16 cellular contexts compared by ENCODE assay signal in genomic region chr2:18741888-18742287, GRCh38.
DNase-seq lines count a peak whose midpoint lies in the region; ATAC-seq and TF ChIP-seq lines count a peak whose summit lies in the region.
"Had no signal": no experiment of that assay in that cellular context is flagged by ENCODE, and none has a peak within 500 bp of the region (broad histone marks: within the 10 kb centered on the region; RNA-seq: fewer than 3 reads in every experiment).

No MANE protein-coding gene starts in this region.

- ATAC-seq in heart left ventricle = peak; percentile 26 to 65 (median 58)
- ATAC-seq in lower lobe of right lung = peak; percentile 62 to 72
- no peak for ATAC-seq in thoracic aorta (ENCODE audit: insufficient number of reproducible peaks, low FRiP score, low read depth)
- ATAC-seq in right lobe of liver = no peak
- ATAC-seq in GM18909 (IDR thresholded peaks at IDR 0.05; ENCODE audit: poor library complexity, unreplicated experiment) = no peak
- ATAC-seq: GM12878 had no signal

- in situ Hi-C loops in G401 (cut with HindIII; ENCODE audit: low sequenced_read_pairs) = no loop called here

- DNase-seq in esophagus muscularis mucosa (ENCODE audit: extremely low spot score) (peak; percentile 94), heart left ventricle (peak in 4 of 5 donors; percentile 20 to 60 (median 40)), lower lobe of right lung (peak; percentile 44), thoracic aorta (ENCODE audit: low spot score) (no peak), G401 (ENCODE audit: low spot score) (no peak), erythroblast (lab: John Stamatoyannopoulos, UW) (no peak), right lobe of liver (no peak)
- DNase-seq: CD4-positive, alpha-beta memory T cell; DMS79; NCI-H1048; NCI-H146; NCI-H2081 treated with DMSO at 0.1 percent for 48 hours; NCI-H524 had no signal

- peak overlapping the region; percentile 64 to 81 (median 66) for H3K27ac ChIP-seq in esophagus muscularis mucosa (replicated peaks in 1 of 4)
- H3K27ac ChIP-seq in heart left ventricle = peak overlapping the region in 5 of 12 donors; percentile 0 to 54 (median 36)
- no peak overlapping the region for H3K27ac ChIP-seq in lower lobe of right lung
- H3K27ac ChIP-seq in thoracic aorta = no peak overlapping the region
- no peak overlapping the region for H3K27ac ChIP-seq in right lobe of liver
- H3K27ac ChIP-seq: KMS-11 had no signal

- H3K27me3 ChIP-seq in esophagus muscularis mucosa (no peaks in the 10 kb centered on the region), heart left ventricle (no peaks in the 10 kb centered on the region), lower lobe of right lung (ENCODE audit: low read depth) (no peaks in the 10 kb centered on the region), thoracic aorta (replicated peaks; ENCODE audit: insufficient read depth) (no peaks in the 10 kb centered on the region), right lobe of liver (no peaks in the 10 kb centered on the region)

- intact Hi-C loops in esophagus muscularis mucosa (cut with DNase I) = loop anchor here (2.0 to 10.0 kb wide), 5 partner anchors 180 to 355 kb away; partner anchors contain the start of gene RDH14
- intact Hi-C loops in heart left ventricle (cut with DNase I) = loop anchor here (1.0 to 10.0 kb wide), 7 partner anchors 220 to 943 kb away; no protein-coding TSS in a partner anchor
- intact Hi-C loops in lower lobe of right lung (cut with DNase I) = loop anchor here (10.0 kb wide), 2 partner anchors 187 to 623 kb away; no protein-coding TSS in a partner anchor
- intact Hi-C loops in right lobe of liver (cut with DNase I) = loop anchor here in 1 of 2 donors (10.0 kb wide), 1 partner anchor 623 kb away; no protein-coding TSS in a partner anchor

- H3K9me3 ChIP-seq in esophagus muscularis mucosa = no peaks in the 10 kb centered on the region
- H3K9me3 ChIP-seq in heart left ventricle = no peaks in the 10 kb centered on the region
- H3K9me3 ChIP-seq in lower lobe of right lung = no peaks in the 10 kb centered on the region
- H3K9me3 ChIP-seq in thoracic aorta = no peaks in the 10 kb centered on the region
- no peaks in the 10 kb centered on the region for H3K9me3 ChIP-seq in right lobe of liver

- TF ChIP-seq POLR2A in esophagus muscularis mucosa (IDR thresholded peaks at IDR 0.05; ENCODE audit: low read depth) = no peak
- no peak for TF ChIP-seq POLR2A in heart left ventricle (IDR thresholded peaks at IDR 0.05)
- TF ChIP-seq POLR2A in erythroblast (IDR thresholded peaks at IDR 0.05; ENCODE audit: low read length) = no peak
- no peak for TF ChIP-seq POLR2A in right lobe of liver (IDR thresholded peaks at IDR 0.05)

- 29% methylated on average over 7 of the region's 7 CpGs for WGBS in esophagus muscularis mucosa
- WGBS in heart left ventricle, 4 donors = 44 to 65% (median 48%) methylated on average over 7 of the region's 7 CpGs
- WGBS in right lobe of liver (ENCODE audit: insufficient coverage, low coverage, low lambda C conversion rate, missing lambda C conversion rate) = 85% methylated on average over 5 of the region's 7 CpGs

- TF ChIP-seq CTCF in esophagus muscularis mucosa (IDR thresholded peaks at IDR 0.05) = no peak
- no peak for TF ChIP-seq CTCF in heart left ventricle (IDR thresholded peaks at IDR 0.05)
- TF ChIP-seq CTCF in lower lobe of right lung (IDR thresholded peaks at IDR 0.05) = no peak
- no peak for TF ChIP-seq CTCF in thoracic aorta (IDR thresholded peaks at IDR 0.05)
- TF ChIP-seq CTCF in right lobe of liver (IDR thresholded peaks at IDR 0.05) = no peak

- H3K4me3 ChIP-seq in esophagus muscularis mucosa = peak overlapping the region in 2 of 4 donors; percentile 13 to 16
- no peak overlapping the region for H3K4me3 ChIP-seq in heart left ventricle
- H3K4me3 ChIP-seq in lower lobe of right lung = no peak overlapping the region
- peak overlapping the region; percentile 15 for H3K4me3 ChIP-seq in thoracic aorta
- no peak overlapping the region for H3K4me3 ChIP-seq in right lobe of liver
- H3K4me3 ChIP-seq: GM12878 had no signal

- TF ChIP-seq EP300 in esophagus muscularis mucosa (IDR thresholded peaks at IDR 0.05) = no peak

- peaks cover 8 to 61% (median 40%) of the 10 kb centered on the region in 4 donors for H3K4me1 ChIP-seq in esophagus muscularis mucosa
- H3K4me1 ChIP-seq in heart left ventricle = peaks cover 0 to 29% (median 3%) of the 10 kb centered on the region in 12 donors
- no peaks in the 10 kb centered on the region for H3K4me1 ChIP-seq in lower lobe of right lung
- peaks cover 0 to 11% of the 10 kb centered on the region in 2 donors for H3K4me1 ChIP-seq in thoracic aorta (ENCODE audit: control insufficient read depth in 1 of 2, low read depth in 2 of 2)
- no peaks in the 10 kb centered on the region for H3K4me1 ChIP-seq in right lobe of liver

- no peaks in the 10 kb centered on the region for H3K36me3 ChIP-seq in esophagus muscularis mucosa
- no peaks in the 10 kb centered on the region for H3K36me3 ChIP-seq in heart left ventricle
- H3K36me3 ChIP-seq in lower lobe of right lung = no peaks in the 10 kb centered on the region
- H3K36me3 ChIP-seq in thoracic aorta = no peaks in the 10 kb centered on the region
- H3K36me3 ChIP-seq in right lobe of liver = no peaks in the 10 kb centered on the region

Comparison
In these comparisons a context has a peak if more than half of its experiments do, and no peak if none do; other contexts are left out.
1. DNase-seq: peak in esophagus muscularis mucosa (single experiment), heart left ventricle (4 of 5) and lower lobe of right lung (single experiment); none in thoracic aorta (single experiment), G401 (single experiment), erythroblast (0 of 2) and right lobe of liver (0 of 3).
2. H3K27ac ChIP-seq: peak in esophagus muscularis mucosa (4 of 4); none in lower lobe of right lung (single experiment), thoracic aorta (0 of 2) and right lobe of liver (0 of 3).
3. ATAC-seq: peak in heart left ventricle (4 of 4) and lower lobe of right lung (2 of 2); none in thoracic aorta (single experiment), right lobe of liver (0 of 4) and GM18909 (single experiment).